10 cellular contexts compared by ENCODE assay signal in genomic region chr15:85691350-85692240, GRCh38.
DNase-seq lines count a peak whose midpoint lies in the region; ATAC-seq and TF ChIP-seq lines count a peak whose summit lies in the region.
"Had no signal": no experiment of that assay in that cellular context is flagged by ENCODE, and none has a peak within 500 bp of the region (broad histone marks: within the 10 kb centered on the region; RNA-seq: fewer than 3 reads in every experiment).

No MANE protein-coding gene starts in this region.

- no peak for TF ChIP-seq EP300 in SK-N-SH (IDR thresholded peaks at IDR 0.05; ENCODE audit: borderline replicate concordance in 1 of 2, low read depth in 1 of 2, low read length in 1 of 2)

- no peaks in the 10 kb centered on the region for H3K79me2 ChIP-seq in SK-N-SH (ENCODE audit: insufficient read depth)

- intact Hi-C loops in posterior vena cava (cut with DNase I), result no loop called here

- no peak for TF ChIP-seq RAD21 in SK-N-SH (IDR thresholded peaks at IDR 0.05; ENCODE audit: low read length)

- peak; percentile 27 for ATAC-seq in HG02852 (IDR thresholded peaks at IDR 0.05; ENCODE audit: unreplicated experiment)
- ATAC-seq: A549 had no signal

- peak; percentile 53 for DNase-seq in activated CD4-positive, CD25-positive, alpha-beta regulatory T cell treated with anti-CD3 and anti-CD28 coated beads, Interleukin-2, amount 50 U/mL, for 72 hours
- no peak for DNase-seq in activated CD4-positive, CD25-positive, alpha-beta regulatory T cell (lab: John Stamatoyannopoulos, UW)
- peak; percentile 57 for DNase-seq in activated T-cell treated with anti-CD3 and anti-CD28 coated beads, Interleukin-2, amount 50 U/mL, for 24 hours
- DNase-seq in osteocyte (ENCODE audit: extremely low spot score, unreplicated experiment) (no peak), posterior vena cava (ENCODE audit: low spot score) (no peak), inferior parietal cortex (ENCODE audit: extremely low spot score) (no peak), SK-N-SH (no peak)

- H3K9me2 ChIP-seq in SK-N-SH, result no peaks in the 10 kb centered on the region

- H3K9me3 Mint-ChIP-seq in activated T-cell treated with anti-CD3 and anti-CD28 coated beads, Interleukin-2, amount 50 U/mL, for 24 hours, result no peaks in the 10 kb centered on the region
- no peaks in the 10 kb centered on the region for H3K9me3 Mint-ChIP-seq in osteocyte (ENCODE audit: unreplicated experiment)

- H3K4me2 ChIP-seq in SK-N-SH, result no peak overlapping the region
- H3K4me2 ChIP-seq: A549 had no signal

- no peak overlapping the region; a peak in 1 of 4 replicates for H3K27ac ChIP-seq in SK-N-SH (ENCODE audit: low read depth in 2 of 2, low read length in 1 of 2)
- H3K27ac ChIP-seq: A549, VCaP had no signal

- H3K9ac ChIP-seq in SK-N-SH, result no peak overlapping the region

- H3K36me3 ChIP-seq in SK-N-SH (replicated peaks in 1 of 2; ENCODE audit: control insufficient read depth in 1 of 2, insufficient read depth in 2 of 2, low read length in 1 of 2), result peaks cover 57 to 65% of the 10 kb centered on the region in 2 experiments

- CTCF ChIA-PET in SK-N-SH (lab: Yijun Ruan, JAX), result interaction anchor here (0.9 kb wide), 1 partner anchor 38 kb away, joined by 3 read pairs; no protein-coding TSS in a partner anchor

- peak overlapping the region; percentile 82 for H3K4me3 Mint-ChIP-seq in activated T-cell treated with anti-CD3 and anti-CD28 coated beads, Interleukin-2, amount 50 U/mL, for 24 hours
- no peak overlapping the region for H3K4me3 Mint-ChIP-seq in osteocyte (ENCODE audit: unreplicated experiment)

- no peaks in the 10 kb centered on the region for H3K27me3 ChIP-seq in SK-N-SH (ENCODE audit: insufficient read depth)

- no peak overlapping the region for H3K4me3 ChIP-seq in SK-N-SH (ENCODE audit: low read depth in 2 of 2, low read length in 1 of 2)
- H3K4me3 ChIP-seq: A549 had no signal

- H4K20me1 ChIP-seq in SK-N-SH (ENCODE audit: insufficient read depth), result no peaks in the 10 kb centered on the region

- peaks cover 73% of the 10 kb centered on the region for H3K36me3 Mint-ChIP-seq in activated T-cell treated with anti-CD3 and anti-CD28 coated beads, Interleukin-2, amount 50 U/mL, for 24 hours (ENCODE audit: low read depth)
- H3K36me3 Mint-ChIP-seq in osteocyte (ENCODE audit: unreplicated experiment), result peaks cover 33% of the 10 kb centered on the region

- no peaks in the 10 kb centered on the region for H3F3A ChIP-seq in SK-N-SH (replicated peaks; ENCODE audit: insufficient read depth)

- no peak overlapping the region for H2AFZ ChIP-seq in SK-N-SH (ENCODE audit: low read depth)

- POLR2A ChIA-PET in SK-N-SH (lab: Yijun Ruan, JAX), result no interaction called here

- WGBS in SK-N-SH (ENCODE audit: low lambda C conversion rate), result 96% methylated on average over 6 of the region's 6 CpGs

- peak overlapping the region; percentile 97 for H3K27ac Mint-ChIP-seq in activated T-cell treated with anti-CD3 and anti-CD28 coated beads, Interleukin-2, amount 50 U/mL, for 24 hours
- H3K27ac Mint-ChIP-seq in osteocyte (ENCODE audit: unreplicated experiment), result peak overlapping the region; percentile 46

- H3K4me1 ChIP-seq in SK-N-SH (ENCODE audit: control insufficient read depth in 1 of 2, insufficient read depth in 2 of 2, low read depth in 1 of 2, low read length in 1 of 2), result peaks cover 2 to 6% of the 10 kb centered on the region in 2 experiments; a peak in 2 of 4 replicates
- H3K4me1 ChIP-seq: A549 had no signal

- H3K4me1 Mint-ChIP-seq in activated T-cell treated with anti-CD3 and anti-CD28 coated beads, Interleukin-2, amount 50 U/mL, for 24 hours (ENCODE audit: low read depth), result peaks cover 87% of the 10 kb centered on the region
- H3K4me1 Mint-ChIP-seq in osteocyte (ENCODE audit: unreplicated experiment), result peaks cover 20% of the 10 kb centered on the region

- no peaks in the 10 kb centered on the region for H3K9me3 ChIP-seq in SK-N-SH
- H3K9me3 ChIP-seq: A549 had no signal

- TF ChIP-seq CTCF in osteocyte (IDR thresholded peaks at IDR 0.05), result no peak
- TF ChIP-seq CTCF in SK-N-SH (IDR thresholded peaks at IDR 0.05), result no peak

- H3K27me3 Mint-ChIP-seq in activated T-cell treated with anti-CD3 and anti-CD28 coated beads, Interleukin-2, amount 50 U/mL, for 24 hours, result no peaks in the 10 kb centered on the region
- no peaks in the 10 kb centered on the region for H3K27me3 Mint-ChIP-seq in osteocyte (ENCODE audit: unreplicated experiment)

TF ChIP-seq in SK-N-SH, 30 proteins besides CTCF, POLR2A, EP300 and RAD21:
- TF ChIP-seq RXRA (IDR thresholded peaks at IDR 0.05; ENCODE audit: borderline replicate concordance, low read depth) (no peak), SIN3A (IDR thresholded peaks at IDR 0.05; ENCODE audit: borderline replicate concordance, low read depth, low read length) (no peak), CHD2 (IDR thresholded peaks at IDR 0.05; ENCODE audit: low read length, partially characterized antibody) (no peak), FOSL2 (IDR thresholded peaks at IDR 0.05; ENCODE audit: borderline replicate concordance, low read depth) (no peak), RCOR1 (IDR thresholded peaks at IDR 0.05; ENCODE audit: low read length) (no peak), YY1 (IDR thresholded peaks at IDR 0.05; ENCODE audit: low read depth) (no peak), FOXJ3 (CRISPR knock-in tag; IDR thresholded peaks at IDR 0.05) (no peak), MXI1 (IDR thresholded peaks at IDR 0.05; ENCODE audit: low read depth, low read length) (no peak)
- TF ChIP-seq, protein P1, sequence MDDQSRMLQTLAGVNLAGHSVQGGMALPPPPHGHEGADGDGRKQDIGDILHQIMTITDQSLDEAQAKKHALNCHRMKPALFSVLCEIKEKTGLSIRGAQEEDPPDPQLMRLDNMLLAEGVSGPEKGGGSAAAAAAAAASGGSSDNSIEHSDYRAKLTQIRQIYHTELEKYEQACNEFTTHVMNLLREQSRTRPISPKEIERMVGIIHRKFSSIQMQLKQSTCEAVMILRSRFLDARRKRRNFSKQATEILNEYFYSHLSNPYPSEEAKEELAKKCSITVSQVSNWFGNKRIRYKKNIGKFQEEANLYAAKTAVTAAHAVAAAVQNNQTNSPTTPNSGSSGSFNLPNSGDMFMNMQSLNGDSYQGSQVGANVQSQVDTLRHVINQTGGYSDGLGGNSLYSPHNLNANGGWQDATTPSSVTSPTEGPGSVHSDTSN (IDR thresholded peaks at IDR 0.05), result no peak
- TF ChIP-seq, protein P2, sequence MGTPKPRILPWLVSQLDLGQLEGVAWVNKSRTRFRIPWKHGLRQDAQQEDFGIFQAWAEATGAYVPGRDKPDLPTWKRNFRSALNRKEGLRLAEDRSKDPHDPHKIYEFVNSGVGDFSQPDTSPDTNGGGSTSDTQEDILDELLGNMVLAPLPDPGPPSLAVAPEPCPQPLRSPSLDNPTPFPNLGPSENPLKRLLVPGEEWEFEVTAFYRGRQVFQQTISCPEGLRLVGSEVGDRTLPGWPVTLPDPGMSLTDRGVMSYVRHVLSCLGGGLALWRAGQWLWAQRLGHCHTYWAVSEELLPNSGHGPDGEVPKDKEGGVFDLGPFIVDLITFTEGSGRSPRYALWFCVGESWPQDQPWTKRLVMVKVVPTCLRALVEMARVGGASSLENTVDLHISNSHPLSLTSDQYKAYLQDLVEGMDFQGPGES (IDR thresholded peaks at IDR 0.05; ENCODE audit: low read depth, low read length), result no peak

Comparison
In these comparisons a context has a peak if more than half of its experiments do, and no peak if none do; other contexts are left out.
1. DNase-seq: peak in activated CD4-positive, CD25-positive, alpha-beta regulatory T cell treated with anti-CD3 and anti-CD28 coated beads, Interleukin-2, amount 50 U/mL, for 72 hours (single experiment) and activated T-cell treated with anti-CD3 and anti-CD28 coated beads, Interleukin-2, amount 50 U/mL, for 24 hours (single experiment); none in activated CD4-positive, CD25-positive, alpha-beta regulatory T cell (0 of 4), osteocyte (single experiment), posterior vena cava (single experiment), inferior parietal cortex (single experiment) and SK-N-SH (single experiment).